Comparison of ENCODE assay signal across 8 cellular contexts in the genomic region with DNA sequence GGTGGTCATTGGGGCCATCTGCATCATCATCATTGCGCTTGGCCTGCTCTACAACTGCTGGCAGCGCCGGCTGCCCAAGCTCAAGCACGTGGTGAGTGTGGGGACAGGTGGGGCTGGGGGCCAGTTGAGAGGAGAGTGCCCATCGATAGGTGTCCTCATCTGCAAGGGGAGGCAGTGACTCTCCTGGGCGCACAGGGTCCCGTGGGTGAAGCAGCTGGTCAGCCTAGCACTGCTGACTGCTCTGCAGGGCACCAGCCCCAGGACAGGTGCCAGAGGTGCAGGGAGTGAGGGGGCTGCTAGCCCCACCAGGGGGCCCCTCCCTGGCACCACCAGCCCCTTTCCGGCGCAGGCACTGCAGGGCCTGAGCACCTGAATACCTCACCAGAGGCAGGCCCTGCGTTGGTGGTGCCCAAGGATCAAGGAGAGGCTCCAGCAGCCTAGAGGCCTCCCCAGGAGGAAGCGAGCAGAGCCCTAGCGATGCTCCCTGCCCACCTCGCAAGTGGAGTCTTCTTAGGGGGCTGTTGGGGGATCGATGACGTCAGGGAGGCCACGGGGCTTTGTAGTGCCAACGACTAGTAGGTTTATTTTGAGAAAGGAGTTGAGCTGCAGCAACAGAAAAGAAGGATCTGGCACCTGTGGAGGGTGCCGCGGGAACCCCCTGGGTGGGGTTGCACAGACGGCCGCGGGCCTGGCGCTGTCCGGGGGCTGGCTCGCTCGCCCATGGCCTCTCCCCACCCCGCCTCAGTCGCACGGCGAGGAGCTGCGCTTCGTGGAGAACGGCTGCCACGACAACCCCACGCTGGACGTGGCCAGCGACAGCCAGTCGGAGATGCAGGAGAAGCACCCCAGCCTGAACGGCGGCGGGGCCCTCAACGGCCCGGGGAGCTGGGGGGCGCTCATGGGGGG. TPM values are rescaled to one million over a fixed set of nuclear protein-coding genes. Genes with fewer than 3 reads are reported as not detected.
DNase-seq lines count a peak whose midpoint lies in the region; ATAC-seq and TF ChIP-seq lines count a peak whose summit lies in the region.

No MANE protein-coding gene starts in this region.

- DNase-seq in SK-N-SH (peak; percentile 61), ecto neural progenitor cell (ENCODE audit: low spot score) (peak; percentile 47), mesenteric fat pad (ENCODE audit: low spot score) (peak; percentile 90), hypothalamus (lab: John Stamatoyannopoulos, UW) (no peak)

- no peak for TF ChIP-seq EP300 in SK-N-SH (IDR thresholded peaks at IDR 0.05; ENCODE audit: borderline replicate concordance in 1 of 2, low read depth in 1 of 2, low read length in 1 of 2)

- peaks cover 6 to 19% of the 10 kb centered on the region in 2 experiments; a peak in 1 of 4 replicates for H3K4me1 ChIP-seq in SK-N-SH (ENCODE audit: control insufficient read depth in 1 of 2, insufficient read depth in 2 of 2, low read depth in 1 of 2, low read length in 1 of 2)
- peaks cover 10% of the 10 kb centered on the region for H3K4me1 ChIP-seq in thymus (ENCODE audit: control insufficient read depth, insufficient read depth, low read length)

- POLR2A ChIA-PET in SK-N-SH (lab: Yijun Ruan, JAX): interaction anchor here (0.7 kb wide), 1 partner anchor 10 kb away, joined by 3 read pairs; no protein-coding TSS in a partner anchor

- H3F3A ChIP-seq in SK-N-SH (replicated peaks; ENCODE audit: insufficient read depth): no peaks in the 10 kb centered on the region

- peaks cover 13% of the 10 kb centered on the region for H3K79me2 ChIP-seq in SK-N-SH (ENCODE audit: insufficient read depth)

- no peak; the same call in 2 of the 3 replicates for ATAC-seq in SK-N-SH treated with all-trans-retinoic acid at 6 μM for 48 hours
- ATAC-seq in HG03108 (IDR thresholded peaks at IDR 0.05; ENCODE audit: unreplicated experiment): peak; percentile 12

- peaks cover 0 to 3% of the 10 kb centered on the region in 2 experiments for H3K36me3 ChIP-seq in SK-N-SH (replicated peaks in 1 of 2; ENCODE audit: control insufficient read depth in 1 of 2, insufficient read depth in 2 of 2, low read length in 1 of 2)
- H3K36me3 ChIP-seq in thymus (ENCODE audit: control insufficient read depth, insufficient read depth): peaks cover 21% of the 10 kb centered on the region

- H3K27me3 ChIP-seq in SK-N-SH (ENCODE audit: insufficient read depth) (no peaks in the 10 kb centered on the region), thymus (ENCODE audit: control insufficient read depth, insufficient read depth) (no peaks in the 10 kb centered on the region)

- H3K27ac ChIP-seq in SK-N-SH (ENCODE audit: low read depth in 2 of 2, low read length in 1 of 2) (peak overlapping the region; percentile 53 to 74; a peak in 2 of 4 replicates), thymus (ENCODE audit: low read depth) (peak overlapping the region; percentile 96)

- TF ChIP-seq CTCF in SK-N-SH (IDR thresholded peaks at IDR 0.05): no peak
- TF ChIP-seq CTCF in WI38 (IDR thresholded peaks at IDR 0.05; ENCODE audit: low read depth, low read length): no peak

- peak overlapping the region; percentile 71 to 92 for H3K4me3 ChIP-seq in SK-N-SH (ENCODE audit: low read depth in 2 of 2, low read length in 1 of 2)
- H3K4me3 ChIP-seq in WI38 (ENCODE audit: low read depth, low read length): peak overlapping the region; percentile 71
- H3K4me3 ChIP-seq in thymus (ENCODE audit: low read length): peak overlapping the region; percentile 90

- TF ChIP-seq RAD21 in SK-N-SH (IDR thresholded peaks at IDR 0.05; ENCODE audit: low read length): no peak

- peak overlapping the region; percentile 41; the same call in 1 of the 2 replicates for H2AFZ ChIP-seq in SK-N-SH (ENCODE audit: low read depth)

- H4K20me1 ChIP-seq in SK-N-SH (ENCODE audit: insufficient read depth): no peaks in the 10 kb centered on the region

- peak overlapping the region; percentile 98 for H3K4me2 ChIP-seq in SK-N-SH

- no peaks in the 10 kb centered on the region for H3K9me2 ChIP-seq in SK-N-SH

- no peaks in the 10 kb centered on the region for H3K9me3 ChIP-seq in SK-N-SH
- H3K9me3 ChIP-seq in thymus (ENCODE audit: control insufficient read depth): no peaks in the 10 kb centered on the region

- peak overlapping the region; percentile 93 for H3K9ac ChIP-seq in SK-N-SH

- 77% methylated on average over 15 of the region's 44 CpGs for WGBS in SK-N-SH (ENCODE audit: low lambda C conversion rate)
- WGBS in thymus: 19% methylated on average over 44 of the region's 44 CpGs

- CTCF ChIA-PET in SK-N-SH (lab: Yijun Ruan, JAX): interaction anchor here (0.7 to 2.3 kb wide), 9 partner anchors 9 to 299 kb away, joined by 3 to 16 read pairs (median 4); no protein-coding TSS in a partner anchor

TF ChIP-seq in SK-N-SH, 30 proteins besides CTCF, POLR2A, EP300 and RAD21 (continues in another document):
- TF ChIP-seq, protein P1, sequence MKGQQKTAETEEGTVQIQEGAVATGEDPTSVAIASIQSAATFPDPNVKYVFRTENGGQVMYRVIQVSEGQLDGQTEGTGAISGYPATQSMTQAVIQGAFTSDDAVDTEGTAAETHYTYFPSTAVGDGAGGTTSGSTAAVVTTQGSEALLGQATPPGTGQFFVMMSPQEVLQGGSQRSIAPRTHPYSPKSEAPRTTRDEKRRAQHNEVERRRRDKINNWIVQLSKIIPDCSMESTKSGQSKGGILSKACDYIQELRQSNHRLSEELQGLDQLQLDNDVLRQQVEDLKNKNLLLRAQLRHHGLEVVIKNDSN (IDR thresholded peaks at IDR 0.05; ENCODE audit: borderline replicate concordance, low read depth): no peak
- TF ChIP-seq TEAD4 (IDR thresholded peaks at IDR 0.05; ENCODE audit: borderline replicate concordance, insufficient read depth): no peak
- TF ChIP-seq, protein P2, sequence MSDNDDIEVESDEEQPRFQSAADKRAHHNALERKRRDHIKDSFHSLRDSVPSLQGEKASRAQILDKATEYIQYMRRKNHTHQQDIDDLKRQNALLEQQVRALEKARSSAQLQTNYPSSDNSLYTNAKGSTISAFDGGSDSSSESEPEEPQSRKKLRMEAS (IDR thresholded peaks at IDR 0.05; ENCODE audit: low read depth): no peak
- TF ChIP-seq TAF1 (IDR thresholded peaks at IDR 0.05; ENCODE audit: borderline replicate concordance, low read depth, low read length): no peak
- no peak for TF ChIP-seq RCOR1 (IDR thresholded peaks at IDR 0.05; ENCODE audit: low read length)
- no peak for TF ChIP-seq RXRA (IDR thresholded peaks at IDR 0.05; ENCODE audit: borderline replicate concordance, low read depth)
- no peak for TF ChIP-seq FOXM1 (IDR thresholded peaks at IDR 0.05; ENCODE audit: low read depth)
- no peak for TF ChIP-seq ELF1 (IDR thresholded peaks at IDR 0.05)

TF ChIP-seq in SK-N-SH treated with all-trans-retinoic acid at 6 μM for 48 hours, 23 proteins besides CTCF, POLR2A, EP300 and RAD21 (continues in another document):
- no peak for TF ChIP-seq ZNF565 (CRISPR knock-in tag; conservative IDR thresholded peaks at IDR 0.05; ENCODE audit: low read depth)
- no peak for TF ChIP-seq ISL1 (CRISPR knock-in tag; IDR thresholded peaks at IDR 0.05)
- no peak for TF ChIP-seq PPARA (CRISPR knock-in tag; IDR thresholded peaks at IDR 0.05; ENCODE audit: borderline replicate concordance)
- no peak for TF ChIP-seq ZFP3 (CRISPR knock-in tag; IDR thresholded peaks at IDR 0.05)
- no peak for TF ChIP-seq ZC3H10 (CRISPR knock-in tag; IDR thresholded peaks at IDR 0.05)
- TF ChIP-seq RARB (CRISPR knock-in tag; IDR thresholded peaks at IDR 0.05): no peak
- TF ChIP-seq OSR1 (CRISPR knock-in tag; IDR thresholded peaks at IDR 0.05): no peak
- no peak for TF ChIP-seq ZNF8 (CRISPR knock-in tag; IDR thresholded peaks at IDR 0.05)
- no peak for TF ChIP-seq ZFP30 (CRISPR knock-in tag; IDR thresholded peaks at IDR 0.05)
- TF ChIP-seq SNAI2 (CRISPR knock-in tag; IDR thresholded peaks at IDR 0.05): no peak
- no peak for TF ChIP-seq ZNF70 (CRISPR knock-in tag; IDR thresholded peaks at IDR 0.05)
- TF ChIP-seq, protein P3, sequence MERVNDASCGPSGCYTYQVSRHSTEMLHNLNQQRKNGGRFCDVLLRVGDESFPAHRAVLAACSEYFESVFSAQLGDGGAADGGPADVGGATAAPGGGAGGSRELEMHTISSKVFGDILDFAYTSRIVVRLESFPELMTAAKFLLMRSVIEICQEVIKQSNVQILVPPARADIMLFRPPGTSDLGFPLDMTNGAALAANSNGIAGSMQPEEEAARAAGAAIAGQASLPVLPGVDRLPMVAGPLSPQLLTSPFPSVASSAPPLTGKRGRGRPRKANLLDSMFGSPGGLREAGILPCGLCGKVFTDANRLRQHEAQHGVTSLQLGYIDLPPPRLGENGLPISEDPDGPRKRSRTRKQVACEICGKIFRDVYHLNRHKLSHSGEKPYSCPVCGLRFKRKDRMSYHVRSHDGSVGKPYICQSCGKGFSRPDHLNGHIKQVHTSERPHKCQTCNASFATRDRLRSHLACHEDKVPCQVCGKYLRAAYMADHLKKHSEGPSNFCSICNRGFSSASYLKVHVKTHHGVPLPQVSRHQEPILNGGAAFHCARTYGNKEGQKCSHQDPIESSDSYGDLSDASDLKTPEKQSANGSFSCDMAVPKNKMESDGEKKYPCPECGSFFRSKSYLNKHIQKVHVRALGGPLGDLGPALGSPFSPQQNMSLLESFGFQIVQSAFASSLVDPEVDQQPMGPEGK (CRISPR knock-in tag; IDR thresholded peaks at IDR 0.05; ENCODE audit: borderline replicate concordance): no peak

RNA-seq across cellular contexts. Expression of a gene that starts 1.0 kb away (rescaled TPM):
- polyA plus RNA-seq in SK-N-SH (2012; rRNA removed) (30.8 and 31.6 TPM in 2 replicates), thymus (130 TPM)
- polyA plus RNA-seq in SK-N-SH (2012; cell fraction: cytosol; rRNA removed): 7.1 and 12.3 TPM in 2 replicates
- polyA plus RNA-seq in SK-N-SH (2012; cell fraction: nucleus; rRNA removed): 166 and 204 TPM in 2 replicates
- 34.8 TPM for total RNA-seq in mesenteric fat pad

RNA-seq across cellular contexts. Expression of a gene that starts 42.8 kb away (rescaled TPM):
- polyA plus RNA-seq in SK-N-SH (2012; rRNA removed) (27.5 and 28.8 TPM in 2 replicates), thymus (2.2 TPM)
- polyA plus RNA-seq in SK-N-SH (2012; cell fraction: cytosol; rRNA removed): 17.2 and 24.8 TPM in 2 replicates
- 19.9 and 23.6 TPM in 2 replicates for polyA plus RNA-seq in SK-N-SH (2012; cell fraction: nucleus; rRNA removed)
- 2.5 TPM for total RNA-seq in mesenteric fat pad

Comparison
In these comparisons a context has a peak if more than half of its experiments do, and no peak if none do; other contexts are left out.
1. DNase-seq: peak in SK-N-SH (single experiment), ecto neural progenitor cell (single experiment) and mesenteric fat pad (single experiment); none in hypothalamus (0 of 51).
2. Peak in every context shown above with its lines, with median percentiles within 50 percentile points of each other: H3K4me3 ChIP-seq.